ENCODE assay signal across 8 cellular contexts in the genomic region with DNA sequence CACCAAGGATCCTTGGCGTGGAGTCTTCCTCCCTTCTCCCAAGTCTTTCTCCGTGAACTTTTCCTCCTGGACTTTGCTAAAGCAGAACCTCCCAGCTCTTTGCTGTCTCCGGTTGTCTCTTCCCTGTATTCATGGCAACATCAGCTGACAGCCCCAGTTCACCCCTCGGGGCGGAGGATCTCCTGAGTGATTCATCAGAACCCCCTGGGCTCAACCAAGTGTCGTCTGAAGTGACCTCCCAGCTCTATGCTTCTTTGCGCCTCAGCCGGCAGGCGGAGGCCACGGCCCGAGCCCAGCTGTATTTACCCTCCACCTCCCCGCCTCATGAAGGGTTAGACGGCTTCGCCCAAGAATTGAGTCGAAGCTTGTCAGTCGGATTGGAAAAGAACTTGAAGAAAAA. TPM values are rescaled to one million over a fixed set of nuclear protein-coding genes. Genes with fewer than 3 reads are reported as not detected.
DNase-seq lines count a peak whose midpoint lies in the region; ATAC-seq, FAIRE-seq and TF ChIP-seq lines count a peak whose summit lies in the region.

No MANE protein-coding gene starts in this region.

- H3K4me3 ChIP-seq in A549 (peak overlapping the region; percentile 69), NT2/D1 (ENCODE audit: insufficient read length, low read depth) (peak overlapping the region; percentile 86), ascending aorta (peak overlapping the region; percentile 76 to 84)

- peak; percentile 54 to 57 for ATAC-seq in A549

- H3K27me3 ChIP-seq in NT2/D1 (ENCODE audit: insufficient read depth, insufficient read length) (peaks cover 12% of the 10 kb centered on the region), ascending aorta (no peaks in the 10 kb centered on the region)

- H3K4me2 ChIP-seq in A549: peak overlapping the region; percentile 99

- H3K27ac ChIP-seq in A549 (peak overlapping the region; percentile 86 to 89), ascending aorta (no peak overlapping the region)

- H3K4me3 Mint-ChIP-seq in immature natural killer cell: peak overlapping the region; percentile 95 to 97 (median 95)

- FAIRE-seq in A549 (lab: Jason Lieb, UNC): no peak

- H3K9me3 Mint-ChIP-seq in immature natural killer cell: no peaks in the 10 kb centered on the region

- peak; percentile 71 to 90 for DNase-seq in A549 (ENCODE audit: low read depth in 1 of 2, low spot score in 1 of 2)
- DNase-seq in GM10266 (ENCODE audit: extremely low spot score): peak; percentile 38
- no peak for DNase-seq in NT2/D1 (ENCODE audit: low read depth, low spot score)
- peak in 1 of 2 donors; percentile 76 for DNase-seq in ascending aorta (ENCODE audit: low spot score in 2 of 2)
- peak; percentile 14 to 24 (median 20) for DNase-seq in immature natural killer cell
- peak; percentile 62 for DNase-seq in smooth muscle cell of the brain vasculature (ENCODE audit: low read depth, low spot score)
- DNase-seq in NCI-H774 (lab: John Stamatoyannopoulos, UW): no peak
- no peak for DNase-seq in NCI-H2107 (lab: John Stamatoyannopoulos, UW)

- H3K27me3 Mint-ChIP-seq in immature natural killer cell (ENCODE audit: low read depth in 3 of 3): peaks cover 5 to 8% (median 5%) of the 10 kb centered on the region in 3 donors

- peaks cover 30% of the 10 kb centered on the region for H3K36me3 ChIP-seq in NT2/D1 (ENCODE audit: insufficient read depth, insufficient read length, low read length)
- H3K36me3 ChIP-seq in ascending aorta: peaks cover 7 to 21% of the 10 kb centered on the region in 2 donors

- CTCF ChIA-PET in A549 (lab: Yijun Ruan, JAX): interaction anchor here (0.5 to 12.0 kb wide), 33 partner anchors 8 to 190 kb away, joined by 3 to 128 read pairs (median 4); a partner anchor contains a TSS

- 0 out of 3 replicates have a peak, but pooled peaks have one; percentile 11 for TF ChIP-seq CTCF in A549 (IDR thresholded peaks at IDR 0.05)
- TF ChIP-seq CTCF in GM10266 (IDR thresholded peaks at IDR 0.05; ENCODE audit: control insufficient read depth, insufficient read depth, low read depth, missing control alignments): no peak
- TF ChIP-seq CTCF in ascending aorta (IDR thresholded peaks at IDR 0.05): no peak

- WGBS in A549 (ENCODE audit: missing lambda C conversion rate): 4% methylated on average over 16 of the region's 16 CpGs

- intact Hi-C loops in ascending aorta (cut with DNase I): loop anchor here (1.0 kb wide), 2 partner anchors 46 to 76 kb away; a partner anchor contains a TSS

- POLR2A ChIA-PET in A549 (lab: Yijun Ruan, JAX): interaction anchor here (1.0 to 2.2 kb wide), 8 partner anchors 11 to 108 kb away, joined by 3 to 20 read pairs (median 6); a partner anchor contains a TSS

- H3K9me3 ChIP-seq in A549 (no peaks in the 10 kb centered on the region), NT2/D1 (ENCODE audit: insufficient read depth, low read length) (no peaks in the 10 kb centered on the region), ascending aorta (no peaks in the 10 kb centered on the region)

- TF ChIP-seq POLR2A in A549 (IDR thresholded peaks at IDR 0.05; ENCODE audit: low read length): no peak

- no peak; a peak in 1 of 5 replicates for TF ChIP-seq RAD21 in A549 (conservative IDR thresholded peaks at IDR 0.05 in 1 of 2, IDR thresholded peaks at IDR 0.05 in 1 of 2)

- TF ChIP-seq EP300 in A549 (IDR thresholded peaks at IDR 0.05): no peak

- H3K4me1 Mint-ChIP-seq in immature natural killer cell: peaks cover 41 to 50% of the 10 kb centered on the region in 2 donors

- H3K4me1 ChIP-seq in A549: peaks cover 21% of the 10 kb centered on the region
- peaks cover 3% of the 10 kb centered on the region for H3K4me1 ChIP-seq in NT2/D1 (ENCODE audit: insufficient read depth, insufficient read length)
- peaks cover 12 to 18% of the 10 kb centered on the region in 2 donors for H3K4me1 ChIP-seq in ascending aorta

- peak overlapping the region; percentile 79 for H3K9ac ChIP-seq in NT2/D1 (ENCODE audit: insufficient read length, low read depth)

- H3K36me3 Mint-ChIP-seq in immature natural killer cell: peaks cover 5 to 19% (median 12%) of the 10 kb centered on the region in 3 donors

- peak overlapping the region; percentile 96 to 98 (median 97) for H3K27ac Mint-ChIP-seq in immature natural killer cell

TF ChIP-seq in A549, 52 proteins besides CTCF, POLR2A, EP300 and RAD21 (continues in another document):
- no peak for TF ChIP-seq TP53 (CRISPR knock-in tag; IDR thresholded peaks at IDR 0.05)
- TF ChIP-seq CHD4 (IDR thresholded peaks at IDR 0.05; ENCODE audit: borderline replicate concordance): no peak
- TF ChIP-seq MYC (IDR thresholded peaks at IDR 0.05; ENCODE audit: borderline replicate concordance, low read length): no peak
- no peak for TF ChIP-seq FOXS1 (CRISPR knock-in tag; IDR thresholded peaks at IDR 0.05)
- no peak for TF ChIP-seq HEYL (CRISPR knock-in tag; IDR thresholded peaks at IDR 0.05)
- TF ChIP-seq, protein P1, sequence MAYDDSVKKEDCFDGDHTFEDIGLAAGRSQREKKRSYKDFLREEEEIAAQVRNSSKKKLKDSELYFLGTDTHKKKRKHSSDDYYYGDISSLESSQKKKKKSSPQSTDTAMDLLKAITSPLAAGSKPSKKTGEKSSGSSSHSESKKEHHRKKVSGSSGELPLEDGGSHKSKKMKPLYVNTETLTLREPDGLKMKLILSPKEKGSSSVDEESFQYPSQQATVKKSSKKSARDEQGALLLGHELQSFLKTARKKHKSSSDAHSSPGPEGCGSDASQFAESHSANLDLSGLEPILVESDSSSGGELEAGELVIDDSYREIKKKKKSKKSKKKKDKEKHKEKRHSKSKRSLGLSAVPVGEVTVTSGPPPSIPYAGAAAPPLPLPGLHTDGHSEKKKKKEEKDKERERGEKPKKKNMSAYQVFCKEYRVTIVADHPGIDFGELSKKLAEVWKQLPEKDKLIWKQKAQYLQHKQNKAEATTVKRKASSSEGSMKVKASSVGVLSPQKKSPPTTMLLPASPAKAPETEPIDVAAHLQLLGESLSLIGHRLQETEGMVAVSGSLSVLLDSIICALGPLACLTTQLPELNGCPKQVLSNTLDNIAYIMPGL (CRISPR knock-in tag; IDR thresholded peaks at IDR 0.05; ENCODE audit: borderline replicate concordance): no peak
- TF ChIP-seq EHF (CRISPR knock-in tag; IDR thresholded peaks at IDR 0.05): no peak
- TF ChIP-seq, protein P2, sequence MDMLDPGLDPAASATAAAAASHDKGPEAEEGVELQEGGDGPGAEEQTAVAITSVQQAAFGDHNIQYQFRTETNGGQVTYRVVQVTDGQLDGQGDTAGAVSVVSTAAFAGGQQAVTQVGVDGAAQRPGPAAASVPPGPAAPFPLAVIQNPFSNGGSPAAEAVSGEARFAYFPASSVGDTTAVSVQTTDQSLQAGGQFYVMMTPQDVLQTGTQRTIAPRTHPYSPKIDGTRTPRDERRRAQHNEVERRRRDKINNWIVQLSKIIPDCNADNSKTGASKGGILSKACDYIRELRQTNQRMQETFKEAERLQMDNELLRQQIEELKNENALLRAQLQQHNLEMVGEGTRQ (IDR thresholded peaks at IDR 0.05): 0 out of 2 replicates have a peak, but pooled peaks have one; percentile 2
- no peak for TF ChIP-seq ZNF302 (CRISPR knock-in tag; IDR thresholded peaks at IDR 0.05)
- TF ChIP-seq BHLHE40 (IDR thresholded peaks at IDR 0.05; ENCODE audit: low read depth, low read length): no peak
- TF ChIP-seq FOSB (CRISPR knock-in tag; IDR thresholded peaks at IDR 0.05): no peak
- TF ChIP-seq HOXA7 (CRISPR knock-in tag; IDR thresholded peaks at IDR 0.05): no peak
- TF ChIP-seq HDAC2 (IDR thresholded peaks at IDR 0.05): no peak

RNA-seq across cellular contexts. Expression of a gene that starts 0.9 kb away (rescaled TPM):
- polyA plus RNA-seq in A549 (2011; rRNA removed) (23.2 and 28.3 TPM in 2 replicates), A549 (2017; fragmentation: RNase III; extraction: RNeasy Plus Mini Kit Qiagen cat#74134 plus additional on column Dnase treatment) (56.4 to 59.4 TPM (median 57.0 TPM) in 3 replicates), immature natural killer cell (10 to 100 TPM in 1 of 3 donors, 1 to 10 TPM in 2; 1.8 to 14.4 (median 8.3) TPM)
- polyA plus RNA-seq in A549 (2012; cell fraction: cytosol; rRNA removed): 40.0 and 48.5 TPM in 2 replicates
- 176 and 178 TPM in 2 replicates for polyA plus RNA-seq in A549 (2012; cell fraction: nucleus; rRNA removed)
- polyA minus RNA-seq in A549 (2011; rRNA and poly(A)+ RNA removed): 27.4 and 28.0 TPM in 2 replicates
- total RNA-seq in ascending aorta: 13.7 TPM

RNA-seq across cellular contexts. Expression of a gene that starts 1.2 kb away (rescaled TPM):
- polyA plus RNA-seq in A549 (2011; rRNA removed) (200 and 204 TPM in 2 replicates), A549 (2017; fragmentation: RNase III; extraction: RNeasy Plus Mini Kit Qiagen cat#74134 plus additional on column Dnase treatment) (314 to 336 TPM (median 328 TPM) in 3 replicates), immature natural killer cell (100 to 1,000 TPM; 233 to 379 (median 288) TPM)
- 513 and 556 TPM in 2 replicates for polyA plus RNA-seq in A549 (2012; cell fraction: cytosol; rRNA removed)
- polyA plus RNA-seq in A549 (2012; cell fraction: nucleus; rRNA removed): 190 and 225 TPM in 2 replicates
- polyA minus RNA-seq in A549 (2011; rRNA and poly(A)+ RNA removed): 198 and 252 TPM in 2 replicates
- total RNA-seq in ascending aorta: 36.0 TPM

RNA-seq across cellular contexts. Expression of a gene that starts 3.3 kb away (rescaled TPM):
- polyA plus RNA-seq in A549 (2011; rRNA removed) (2.4 and 2.7 TPM in 2 replicates), A549 (2017; fragmentation: RNase III; extraction: RNeasy Plus Mini Kit Qiagen cat#74134 plus additional on column Dnase treatment) (3.2 to 4.8 TPM (median 3.4 TPM) in 3 replicates), immature natural killer cell (under 1 TPM in 2 of 3 donors, not detected in 1; 0.15 to 0.26 TPM)
- 2.5 and 2.7 TPM in 2 replicates for polyA plus RNA-seq in A549 (2012; cell fraction: cytosol; rRNA removed)
- 42.7 and 45.2 TPM in 2 replicates for polyA plus RNA-seq in A549 (2012; cell fraction: nucleus; rRNA removed)
- polyA minus RNA-seq in A549 (2011; rRNA and poly(A)+ RNA removed): 1.6 and 2.4 TPM in 2 replicates
- not detected for total RNA-seq in ascending aorta

RNA-seq across cellular contexts. Expression of a gene that starts 16.9 kb away (rescaled TPM):
- polyA plus RNA-seq in A549 (2011; rRNA removed): 2.1 and 2.4 TPM in 2 replicates
- 3.2 and 6.1 TPM in 2 replicates for polyA plus RNA-seq in A549 (2012; cell fraction: cytosol; rRNA removed)
- polyA plus RNA-seq in A549 (2012; cell fraction: nucleus; rRNA removed): 3.4 and 3.5 TPM in 2 replicates
- polyA plus RNA-seq in A549 (2017; fragmentation: RNase III; extraction: RNeasy Plus Mini Kit Qiagen cat#74134 plus additional on column Dnase treatment): 1.7 to 4.1 TPM (median 3.7 TPM) in 3 replicates
- polyA minus RNA-seq in A549 (2011; rRNA and poly(A)+ RNA removed): 0.62 and 0.63 TPM in 2 replicates
- 0.32 TPM for total RNA-seq in ascending aorta
- 1 to 10 TPM; 1.9 to 3.3 (median 2.7) TPM for polyA plus RNA-seq in immature natural killer cell

RNA-seq across cellular contexts. Expression of a gene that starts 44.4 kb away (rescaled TPM):
- polyA plus RNA-seq in A549 (2011; rRNA removed): 56.3 and 69.7 TPM in 2 replicates
- polyA plus RNA-seq in A549 (2012; cell fraction: cytosol; rRNA removed): 65.2 and 89.0 TPM in 2 replicates
- polyA plus RNA-seq in A549 (2012; cell fraction: nucleus; rRNA removed): 224 and 249 TPM in 2 replicates
- 88.0 to 113 TPM (median 111 TPM) in 3 replicates for polyA plus RNA-seq in A549 (2017; fragmentation: RNase III; extraction: RNeasy Plus Mini Kit Qiagen cat#74134 plus additional on column Dnase treatment)
- 139 and 156 TPM in 2 replicates for polyA minus RNA-seq in A549 (2011; rRNA and poly(A)+ RNA removed)
- total RNA-seq in ascending aorta: 102 TPM
- 10 to 100 TPM in 1 of 3 donors, 1 to 10 TPM in 1, under 1 TPM in 1; 0.72 to 19.6 (median 3.5) TPM for polyA plus RNA-seq in immature natural killer cell

Comparison
In these comparisons a context has a peak if more than half of its experiments do, and no peak if none do; other contexts are left out.
1. DNase-seq: peak in A549 (2 of 2), GM10266 (single experiment), immature natural killer cell (3 of 3) and smooth muscle cell of the brain vasculature (single experiment); none in NT2/D1 (single experiment), NCI-H774 (single experiment) and NCI-H2107 (single experiment).
2. H3K27ac ChIP-seq: peak in A549 (2 of 2); none in ascending aorta (0 of 2).
3. Peak in every context shown above with its lines, with median percentiles within 50 percentile points of each other: H3K4me3 ChIP-seq.